ENCODE assay signal across 16 cellular contexts in the genomic region with DNA sequence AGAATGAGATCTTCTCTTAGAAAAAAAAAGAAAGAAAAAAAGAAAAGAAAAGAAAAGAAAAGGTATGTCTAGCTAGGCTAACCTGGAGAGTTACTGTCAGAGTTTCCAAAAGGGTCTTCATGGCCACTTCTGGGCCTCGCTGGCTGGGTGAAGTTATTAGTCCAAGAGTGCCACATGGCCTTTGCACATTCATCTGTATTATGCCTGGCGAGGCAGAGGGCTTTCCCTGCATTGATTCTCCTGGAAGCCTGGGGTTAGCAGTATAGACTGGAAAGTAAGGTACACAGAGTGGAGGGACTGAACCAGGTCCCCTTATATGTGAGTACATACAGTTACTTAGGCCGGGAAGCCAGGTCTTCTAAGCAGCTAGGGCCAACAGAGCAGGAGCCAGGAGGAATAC. TPM values are rescaled to one million over a fixed set of nuclear protein-coding genes. Genes with fewer than 3 reads are reported as not detected.
DNase-seq lines count a peak whose midpoint lies in the region; ATAC-seq and TF ChIP-seq lines count a peak whose summit lies in the region.
"Had no signal": no experiment of that assay in that cellular context is flagged by ENCODE, and none has a peak within 500 bp of the region (broad histone marks: within the 10 kb centered on the region; RNA-seq: fewer than 3 reads in every experiment).

No MANE protein-coding gene starts in this region.

- no peak overlapping the region for H3K4me2 ChIP-seq in mesenchymal stem cell (ENCODE audit: low read length, poor library complexity, severe bottlenecking)

- no peak overlapping the region for H2BK15ac ChIP-seq in mesenchymal stem cell (ENCODE audit: low read depth, poor library complexity, severe bottlenecking)

- no peak overlapping the region for H3K4me3 Mint-ChIP-seq in T-helper 17 cell
- H3K4me3 Mint-ChIP-seq in stimulated activated memory B cell treated with anti-CD40 and anti-IgM and Interleukin-4, amounts not matched to agents 10 μg/mL and 1 μg/mL and 100 μg/mL, for 72 hours: no peak overlapping the region
- no peak overlapping the region for H3K4me3 Mint-ChIP-seq in natural killer cell treated with Interleukin-12 subunit alpha and Interleukin-12 subunit beta and Interleukin-15 and Interleukin-18, amount 100 ng/mL, for 72 hours

- peak overlapping the region; percentile 34 for H3K27ac Mint-ChIP-seq in T-helper 17 cell
- peak overlapping the region; percentile 67 for H3K27ac Mint-ChIP-seq in stimulated activated memory B cell treated with anti-CD40 and anti-IgM and Interleukin-4, amounts not matched to agents 10 μg/mL and 1 μg/mL and 100 μg/mL, for 72 hours
- H3K27ac Mint-ChIP-seq in natural killer cell treated with Interleukin-12 subunit alpha and Interleukin-12 subunit beta and Interleukin-15 and Interleukin-18, amount 100 ng/mL, for 72 hours: no peak overlapping the region

- H3K27me3 Mint-ChIP-seq in T-helper 17 cell: peaks cover 22% of the 10 kb centered on the region
- no peaks in the 10 kb centered on the region for H3K27me3 Mint-ChIP-seq in stimulated activated memory B cell treated with anti-CD40 and anti-IgM and Interleukin-4, amounts not matched to agents 10 μg/mL and 1 μg/mL and 100 μg/mL, for 72 hours
- H3K27me3 Mint-ChIP-seq in natural killer cell treated with Interleukin-12 subunit alpha and Interleukin-12 subunit beta and Interleukin-15 and Interleukin-18, amount 100 ng/mL, for 72 hours: peaks cover 0 to 7% of the 10 kb centered on the region in 2 donors
- H3K27me3 Mint-ChIP-seq: IgD-negative memory B cell had no signal

- H3K4me1 ChIP-seq in HEK293 (ENCODE audit: control insufficient read depth, insufficient read depth, low read length) (no peaks in the 10 kb centered on the region), mesenchymal stem cell (ENCODE audit: control insufficient read depth, insufficient read depth, low read depth, low read length) (peaks cover 10% of the 10 kb centered on the region)

- H3K79me1 ChIP-seq in mesenchymal stem cell (replicated peaks; ENCODE audit: low read length, poor library complexity, severe bottlenecking): no peaks in the 10 kb centered on the region

- H3K36me3 ChIP-seq in HEK293 (ENCODE audit: control insufficient read depth in 2 of 2, insufficient read depth in 1 of 2, low read length in 2 of 2): no peaks in the 10 kb centered on the region
- H3K36me3 ChIP-seq in mesenchymal stem cell (ENCODE audit: control insufficient read depth in 1 of 2, insufficient read depth in 2 of 2, low read depth in 1 of 2, low read length in 2 of 2): peaks cover 0 to 4% of the 10 kb centered on the region in 2 experiments
- H3K36me3 ChIP-seq: HAP-1 had no signal

- H3K36me3 Mint-ChIP-seq in T-helper 17 cell (ENCODE audit: low read depth): peaks cover 2% of the 10 kb centered on the region
- H3K36me3 Mint-ChIP-seq in stimulated activated memory B cell treated with anti-CD40 and anti-IgM and Interleukin-4, amounts not matched to agents 10 μg/mL and 1 μg/mL and 100 μg/mL, for 72 hours: peaks cover 4% of the 10 kb centered on the region
- H3K36me3 Mint-ChIP-seq in natural killer cell treated with Interleukin-12 subunit alpha and Interleukin-12 subunit beta and Interleukin-15 and Interleukin-18, amount 100 ng/mL, for 72 hours: no peaks in the 10 kb centered on the region

- no peaks in the 10 kb centered on the region for H3K9me3 Mint-ChIP-seq in stimulated activated memory B cell treated with anti-CD40 and anti-IgM and Interleukin-4, amounts not matched to agents 10 μg/mL and 1 μg/mL and 100 μg/mL, for 72 hours
- no peaks in the 10 kb centered on the region for H3K9me3 Mint-ChIP-seq in natural killer cell treated with Interleukin-12 subunit alpha and Interleukin-12 subunit beta and Interleukin-15 and Interleukin-18, amount 100 ng/mL, for 72 hours
- H3K9me3 Mint-ChIP-seq: IgD-negative memory B cell had no signal

- no peak overlapping the region for H4K8ac ChIP-seq in mesenchymal stem cell (ENCODE audit: low read length)

- CTCF ChIA-PET in HEK293 (lab: Yijun Ruan, JAX): interaction anchor here (0.9 kb wide), 1 partner anchor 174 kb away, joined by 3 read pairs; no protein-coding TSS in a partner anchor

- no peak overlapping the region for H3K27ac ChIP-seq in HEK293 (ENCODE audit: extremely low read depth, low read depth, low read length)
- H3K27ac ChIP-seq in mesenchymal stem cell (ENCODE audit: low read length, poor library complexity, severe bottlenecking): no peak overlapping the region
- H3K27ac ChIP-seq: C4-2B had no signal

- H2BK5ac ChIP-seq in mesenchymal stem cell (ENCODE audit: low read depth, low read length, poor library complexity, severe bottlenecking): no peak overlapping the region

- POLR2A ChIA-PET in HEK293 (lab: Yijun Ruan, JAX): no interaction called here

- no peak for TF ChIP-seq CTCF in HEK293 (tag by site-specific recombination; IDR thresholded peaks at IDR 0.05)

- H2BK120ac ChIP-seq in mesenchymal stem cell (ENCODE audit: low read depth, low read length): no peak overlapping the region

- DNase-seq in T-helper 17 cell (no peak), mesenchymal stem cell (no peak), cardiac septum (ENCODE audit: low spot score) (no peak), iPS-NIHi11 (ENCODE audit: low spot score) (no peak)
- no peak for DNase-seq in natural killer cell treated with Interleukin-12 subunit alpha and Interleukin-12 subunit beta and Interleukin-15 and Interleukin-18, amount 100 ng/mL, for 72 hours (ENCODE audit: low spot score)
- DNase-seq: Caco-2; GDM1; NCI-H1694; NCI-H2081 treated with DMSO at 0.1 percent for 48 hours; NK-92 treated with Interleukin-12 subunit alpha and Interleukin-12 subunit beta, amount 100 ng/mL, for 24 hours had no signal

- peak overlapping the region; percentile 84 for H3K9ac ChIP-seq in mesenchymal stem cell (ENCODE audit: low read length)

- no peak for ATAC-seq in T-helper 17 cell
- no peak for ATAC-seq in stimulated activated memory B cell treated with anti-CD40 and anti-IgM and Interleukin-4, amounts not matched to agents 10 μg/mL and 1 μg/mL and 100 μg/mL, for 72 hours
- no peak for ATAC-seq in natural killer cell treated with Interleukin-12 subunit alpha and Interleukin-12 subunit beta and Interleukin-15 and Interleukin-18, amount 100 ng/mL, for 72 hours

- H3K4me3 ChIP-seq in HEK293 (ENCODE audit: low read depth, low read length) (no peak overlapping the region), mesenchymal stem cell (ENCODE audit: insufficient read depth in 1 of 2, low read depth in 1 of 2, low read length in 2 of 2) (no peak overlapping the region)
- H3K4me3 ChIP-seq: HAP-1, SK-N-MC had no signal

- H2AK5ac ChIP-seq in mesenchymal stem cell (ENCODE audit: low read length, severe bottlenecking): no peak overlapping the region

- H3K4me1 Mint-ChIP-seq in T-helper 17 cell: peaks cover 5% of the 10 kb centered on the region
- H3K4me1 Mint-ChIP-seq in stimulated activated memory B cell treated with anti-CD40 and anti-IgM and Interleukin-4, amounts not matched to agents 10 μg/mL and 1 μg/mL and 100 μg/mL, for 72 hours: peaks cover 23% of the 10 kb centered on the region
- peaks cover 0 to 5% of the 10 kb centered on the region in 2 donors for H3K4me1 Mint-ChIP-seq in natural killer cell treated with Interleukin-12 subunit alpha and Interleukin-12 subunit beta and Interleukin-15 and Interleukin-18, amount 100 ng/mL, for 72 hours (ENCODE audit: low read depth in 2 of 2)

- H2AFZ ChIP-seq in mesenchymal stem cell (ENCODE audit: low read depth, low read length): no peak overlapping the region

- intact Hi-C loops in cardiac septum (cut with DNase I): no loop called here

- 95% methylated on average over 2 of the region's 3 CpGs for WGBS in mesenchymal stem cell

- no peak overlapping the region for H2BK12ac ChIP-seq in mesenchymal stem cell (ENCODE audit: low read length in 2 of 2)

- H3K14ac ChIP-seq in mesenchymal stem cell (ENCODE audit: low read length in 2 of 2): no peak overlapping the region

- no peaks in the 10 kb centered on the region for H3K27me3 ChIP-seq in mesenchymal stem cell (ENCODE audit: control insufficient read depth in 1 of 2, insufficient read depth in 1 of 2, low read length in 2 of 2)

- H3K23ac ChIP-seq in mesenchymal stem cell (ENCODE audit: low read length in 2 of 2): no peak overlapping the region

- H3K9me3 ChIP-seq in HEK293 (ENCODE audit: control insufficient read depth, insufficient read depth, low read depth, low read length) (no peaks in the 10 kb centered on the region), T-helper 17 cell (ENCODE audit: control insufficient read depth, low read length, poor library complexity, severe bottlenecking) (no peaks in the 10 kb centered on the region), mesenchymal stem cell (ENCODE audit: control insufficient read depth, low read length) (no peaks in the 10 kb centered on the region)
- H3K9me3 ChIP-seq: Caco-2, HAP-1 had no signal

- no peak overlapping the region for H3K18ac ChIP-seq in mesenchymal stem cell (ENCODE audit: low read depth in 1 of 2, low read length in 2 of 2)

- no peak overlapping the region for H4K91ac ChIP-seq in mesenchymal stem cell (ENCODE audit: low read length)

- H3K4ac ChIP-seq in mesenchymal stem cell (ENCODE audit: low read depth in 1 of 2, low read length in 2 of 2): no peak overlapping the region

TF ChIP-seq in HEK293, 187 proteins besides CTCF, POLR2A, EP300 and RAD21:
- TF ChIP-seq, protein P1, sequence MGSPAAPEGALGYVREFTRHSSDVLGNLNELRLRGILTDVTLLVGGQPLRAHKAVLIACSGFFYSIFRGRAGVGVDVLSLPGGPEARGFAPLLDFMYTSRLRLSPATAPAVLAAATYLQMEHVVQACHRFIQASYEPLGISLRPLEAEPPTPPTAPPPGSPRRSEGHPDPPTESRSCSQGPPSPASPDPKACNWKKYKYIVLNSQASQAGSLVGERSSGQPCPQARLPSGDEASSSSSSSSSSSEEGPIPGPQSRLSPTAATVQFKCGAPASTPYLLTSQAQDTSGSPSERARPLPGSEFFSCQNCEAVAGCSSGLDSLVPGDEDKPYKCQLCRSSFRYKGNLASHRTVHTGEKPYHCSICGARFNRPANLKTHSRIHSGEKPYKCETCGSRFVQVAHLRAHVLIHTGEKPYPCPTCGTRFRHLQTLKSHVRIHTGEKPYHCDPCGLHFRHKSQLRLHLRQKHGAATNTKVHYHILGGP (tag by site-specific recombination; IDR thresholded peaks at IDR 0.05): no peak
- TF ChIP-seq ZNF623 (tag by site-specific recombination; IDR thresholded peaks at IDR 0.05): peak; percentile 58

RNA-seq across cellular contexts. Expression of gene CGNL1, which starts 54.8 kb away (rescaled TPM):
- total RNA-seq in T-helper 17 cell (not detected), cardiac septum (19.6 TPM)
- polyA plus RNA-seq in mesenchymal stem cell (2013, experiment 1 of 2): 0.23 TPM
- polyA plus RNA-seq in mesenchymal stem cell (2013, experiment 2 of 2): 0.22 TPM
- not detected for total RNA-seq in natural killer cell treated with Interleukin-12 subunit alpha and Interleukin-12 subunit beta and Interleukin-15 and Interleukin-18, amount 100 ng/mL, for 72 hours

Comparison
In these comparisons a context has a peak if more than half of its experiments do, and no peak if none do; other contexts are left out.
1. H3K27ac Mint-ChIP-seq: peak in T-helper 17 cell (single experiment) and stimulated activated memory B cell treated with anti-CD40 and anti-IgM and Interleukin-4, amounts not matched to agents 10 μg/mL and 1 μg/mL and 100 μg/mL, for 72 hours (single experiment); none in natural killer cell treated with Interleukin-12 subunit alpha and Interleukin-12 subunit beta and Interleukin-15 and Interleukin-18, amount 100 ng/mL, for 72 hours (0 of 2).
2. RNA of gene CGNL1, which starts 54.8 kb away (total RNA-seq): 19.6 TPM in cardiac septum (single experiment); not detected in T-helper 17 cell and not detected in natural killer cell treated with Interleukin-12 subunit alpha and Interleukin-12 subunit beta and Interleukin-15 and Interleukin-18, amount 100 ng/mL, for 72 hours; every median in the first group is over 10 times any median in the second.